ENCODE assay signal across 6 cellular contexts in genomic region chr19:16712295-16712694, GRCh38. TPM values are rescaled to one million over a fixed set of nuclear protein-coding genes. Genes with fewer than 3 reads are reported as not detected.
"Had no signal": no experiment of that assay in that cellular context is flagged by ENCODE, and none has a peak within 500 bp of the region (broad histone marks: within the 10 kb centered on the region; RNA-seq: fewer than 3 reads in every experiment).

No MANE protein-coding gene starts in this region.

RNA-seq across cellular contexts. Expression of gene NWD1, which starts 7.4 kb away (rescaled TPM):
- total RNA-seq: dermis microvascular lymphatic vessel endothelial cell, endodermal cell, glomerular endothelial cell, left ventricle myocardium superior, lung microvascular endothelial cell, mononuclear cell had no signal
